ENCODE assay signal across 8 cellular contexts in genomic region chrX:48539345-48540014, GRCh38. TPM values are rescaled to one million over a fixed set of nuclear protein-coding genes. Genes with fewer than 3 reads are reported as not detected.
DNase-seq lines count a peak whose midpoint lies in the region; ATAC-seq and TF ChIP-seq lines count a peak whose summit lies in the region.

Gene TBC1D25, plus strand, starts transcription at chrX:48539714. Its CDS starts 84 bp downstream, at chrX:48539798.

- H3K9me3 Mint-ChIP-seq in Caco-2 (ENCODE audit: unreplicated experiment) (no peaks in the 10 kb centered on the region), endodermal cell (peaks cover 68% of the 10 kb centered on the region)

- H3K36me3 Mint-ChIP-seq in Caco-2 (ENCODE audit: insufficient read depth, unreplicated experiment) (peaks cover 31% of the 10 kb centered on the region), endodermal cell (ENCODE audit: low read depth) (peaks cover 12% of the 10 kb centered on the region)

- H3K4me3 ChIP-seq in Caco-2 (ENCODE audit: low read depth, low read length) (peak within 1 kb of the TSS; percentile 68), HUES48 (ENCODE audit: low read depth, low read length) (peak within 1 kb of the TSS; percentile 78), NT2/D1 (ENCODE audit: insufficient read length, low read depth) (peak within 1 kb of the TSS; percentile 43), endodermal cell (ENCODE audit: low read length) (peak within 1 kb of the TSS; percentile 79)

- H3K4me1 Mint-ChIP-seq in Caco-2 (ENCODE audit: low read depth, unreplicated experiment) = peaks cover 8% of the 10 kb centered on the region
- H3K4me1 Mint-ChIP-seq in endodermal cell = peaks cover 5% of the 10 kb centered on the region

- H3K27ac ChIP-seq in HUES48 (ENCODE audit: low read depth, low read length) = peak within 1 kb of the TSS; percentile 80
- peak within 1 kb of the TSS; percentile 38 for H3K27ac ChIP-seq in endodermal cell (ENCODE audit: low read depth, low read length)

- no TSS peak for BruUV-seq in Caco-2 (replicated peaks; lab: Mats Ljungman, UMichigan)

- 0 to 18% methylated on average over 4 to 45 of the region's 58 CpGs for WGBS in endodermal cell (ENCODE audit: insufficient coverage in 1 of 2, insufficient read length in 1 of 2), 2 experiments

- ATAC-seq in GM21367 (IDR thresholded peaks at IDR 0.05; ENCODE audit: unreplicated experiment) = peak; percentile 69

- H3K4me3 Mint-ChIP-seq in Caco-2 (ENCODE audit: unreplicated experiment) (peak within 1 kb of the TSS; percentile 87), endodermal cell (peak within 1 kb of the TSS; percentile 79)

- H3K9me3 ChIP-seq in Caco-2 (no peaks in the 10 kb centered on the region), HUES48 (ENCODE audit: control insufficient read depth, insufficient read depth, low read length) (peaks cover 36% of the 10 kb centered on the region), NT2/D1 (ENCODE audit: insufficient read depth, low read length) (no peaks in the 10 kb centered on the region), endodermal cell (ENCODE audit: control insufficient read depth, low read length) (no peaks in the 10 kb centered on the region)

- H3K4me1 ChIP-seq in Caco-2 (no peaks in the 10 kb centered on the region), HUES48 (ENCODE audit: control insufficient read depth, insufficient read depth, low read length) (no peaks in the 10 kb centered on the region), NT2/D1 (ENCODE audit: insufficient read depth, insufficient read length) (peaks cover 2% of the 10 kb centered on the region), endodermal cell (ENCODE audit: control insufficient read depth, insufficient read depth, low read length) (no peaks in the 10 kb centered on the region)

- CTCF ChIA-PET in Caco-2 (lab: Charles Lee) = interaction anchor here (0.6 to 1.6 kb wide), 9 partner anchors 11 to 910 kb away, joined by 3 to 10 read pairs (median 5); no protein-coding TSS in a partner anchor

- H3K9ac ChIP-seq in HUES48 (ENCODE audit: low read depth, low read length) = no peak within 1 kb of the TSS
- peak within 1 kb of the TSS; percentile 67 for H3K9ac ChIP-seq in NT2/D1 (ENCODE audit: insufficient read length, low read depth)
- peak within 1 kb of the TSS; percentile 34 for H3K9ac ChIP-seq in endodermal cell (ENCODE audit: extremely low read depth, low read length, poor library complexity, severe bottlenecking)

- POLR2A ChIA-PET in Caco-2 (lab: Charles Lee) = interaction anchor here (0.6 to 0.9 kb wide), 5 partner anchors 35 to 651 kb away, joined by 3 to 13 read pairs (median 8); partner anchors contain the start of gene RBM3

- peak; percentile 96 to 98 for DNase-seq in Caco-2
- DNase-seq in NT2/D1 (ENCODE audit: low read depth, low spot score) = peak; percentile 98
- DNase-seq in activated CD8-positive, alpha-beta memory T cell treated with anti-CD3 and anti-CD28 coated beads, Interleukin-2, amount 50 U/mL, for 1 hour (ENCODE audit: extremely low read depth) = peak; percentile 92
- DNase-seq in endodermal cell = peak; percentile 97
- peak; percentile 97 for DNase-seq in mesenteric fat pad (ENCODE audit: low spot score)
- DNase-seq in stimulated activated CD8-positive, alpha-beta memory T cell treated with anti-CD3 and anti-CD28 coated beads, Interleukin-15, amount 100 ng/mL, for 24 hours (ENCODE audit: low read depth) = peak; percentile 78

- H3K27me3 ChIP-seq in Caco-2 (replicated peaks; ENCODE audit: control insufficient read depth, insufficient read depth, low read length) (no peaks in the 10 kb centered on the region), HUES48 (ENCODE audit: control insufficient read depth, insufficient read depth, low read length) (no peaks in the 10 kb centered on the region), NT2/D1 (ENCODE audit: insufficient read depth, insufficient read length) (no peaks in the 10 kb centered on the region), endodermal cell (ENCODE audit: control insufficient read depth, insufficient read depth, low read length, poor library complexity, severe bottlenecking) (no peaks in the 10 kb centered on the region)

- intact Hi-C loops in Caco-2 (cut with micrococcal nuclease; ENCODE audit: unreplicated experiment) = loop anchor here (1.0 to 2.0 kb wide), 2 partner anchors 35 to 449 kb away; partner anchors contain the start of gene RBM3

- H3K36me3 ChIP-seq in Caco-2 (ENCODE audit: control insufficient read depth, insufficient read depth, low read length) (no peaks in the 10 kb centered on the region), HUES48 (ENCODE audit: control insufficient read depth, insufficient read depth, low read length) (0 out of 2 replicates have a peak, but pooled peaks cover 6% of the 10 kb centered on the region), NT2/D1 (ENCODE audit: insufficient read depth, insufficient read length, low read length) (peaks cover 12% of the 10 kb centered on the region), endodermal cell (ENCODE audit: control insufficient read depth, insufficient read depth, low read length) (no peaks in the 10 kb centered on the region)

- H3K27me3 Mint-ChIP-seq in Caco-2 (ENCODE audit: insufficient read depth, unreplicated experiment) = no peaks in the 10 kb centered on the region
- H3K27me3 Mint-ChIP-seq in endodermal cell (ENCODE audit: insufficient read depth) = no peaks in the 10 kb centered on the region

- peak in 1 of 2 experiments; percentile 27 for TF ChIP-seq CTCF in Caco-2 (IDR thresholded peaks at IDR 0.05; ENCODE audit: insufficient read depth in 1 of 2, low read depth in 1 of 2, low read length in 1 of 2, severe bottlenecking in 1 of 2, unreplicated experiment in 1 of 2)
- TF ChIP-seq CTCF in endodermal cell (conservative IDR thresholded peaks at IDR 0.05) = peak; percentile 65

- H3K27ac Mint-ChIP-seq in Caco-2 (ENCODE audit: unreplicated experiment) (peak within 1 kb of the TSS; percentile 71), endodermal cell (peak within 1 kb of the TSS; percentile 94)

RNA-seq across cellular contexts. Expression of gene TBC1D25, which starts in this region (rescaled TPM):
- total RNA-seq in Caco-2 (2022) (9.3 and 11.1 TPM in 2 replicates), endodermal cell (1 to 10 TPM; 7.0 to 7.6 TPM), mesenteric fat pad (19.9 TPM)
- 7.3 TPM for polyA plus RNA-seq in endodermal cell (2013, experiment 1 of 2)
- 6.5 TPM for polyA plus RNA-seq in endodermal cell (2013, experiment 2 of 2)

Comparison
In these comparisons a context has a peak if more than half of its experiments do, and no peak if none do; other contexts are left out.
1. Peak in every context shown above with its lines: DNase-seq, ATAC-seq, H3K4me3 ChIP-seq and H3K27ac ChIP-seq.